ENCODE assay signal across 1 cellular context in genomic region chr19:18013621-18014111, GRCh38.
TF ChIP-seq lines count a peak whose summit lies in the region.

No MANE protein-coding gene starts in this region.

TF ChIP-seq in HepG2, 621 proteins besides CTCF, POLR2A, EP300 and RAD21 (continued from another document and continues in another):
- TF ChIP-seq ZBTB33 (CRISPR knock-in tag; IDR thresholded peaks at IDR 0.05) (0 out of 2 replicates have a peak, but pooled peaks have one; percentile 54), ZNF792 (CRISPR knock-in tag; IDR thresholded peaks at IDR 0.05) (peak; percentile 80; the same call in 1 of the 2 replicates), SOX13 (IDR thresholded peaks at IDR 0.05) (peak; percentile 13; the same call in 1 of the 2 replicates), SOX13 (CRISPR knock-in tag; conservative IDR thresholded peaks at IDR 0.05 in 1 of 2, IDR thresholded peaks at IDR 0.05 in 1 of 2) (peak in 1 of 2 experiments; percentile 75; a peak in 2 of 4 replicates), SP5 (CRISPR knock-in tag; IDR thresholded peaks at IDR 0.05; ENCODE audit: borderline replicate concordance, low read depth) (peak; percentile 26; the same call in 1 of the 2 replicates), RARA (CRISPR knock-in tag; IDR thresholded peaks at IDR 0.05) (peak; percentile 99), HOXD1 (CRISPR knock-in tag; IDR thresholded peaks at IDR 0.05) (no peak), HNF4G (IDR thresholded peaks at IDR 0.05; ENCODE audit: borderline replicate concordance, low read depth, low read length) (peak; percentile 80), HNF4G (CRISPR knock-in tag; IDR thresholded peaks at IDR 0.05; ENCODE audit: borderline replicate concordance, low read depth) (peak; percentile 78; the same call in 1 of the 2 replicates), ZNF737 (CRISPR knock-in tag; IDR thresholded peaks at IDR 0.05; ENCODE audit: borderline replicate concordance) (no peak), TARDBP (CRISPR knock-in tag; IDR thresholded peaks at IDR 0.05) (peak; percentile 83), AKNA (CRISPR knock-in tag; IDR thresholded peaks at IDR 0.05; ENCODE audit: borderline replicate concordance) (no peak), HNF4A (CRISPR knock-in tag; IDR thresholded peaks at IDR 0.05) (peak; percentile 87), TCF7L2 (IDR thresholded peaks at IDR 0.05; ENCODE audit: low read depth, low read length) (no peak), PPARG (CRISPR knock-in tag; conservative IDR thresholded peaks at IDR 0.05) (peak; percentile 84), NR2F2 (IDR thresholded peaks at IDR 0.05; ENCODE audit: borderline replicate concordance, low read depth) (peak; percentile 85; the same call in 1 of the 2 replicates), ZKSCAN8 (CRISPR knock-in tag; IDR thresholded peaks at IDR 0.05; ENCODE audit: borderline replicate concordance) (peak; percentile 95; the same call in 1 of the 2 replicates), HDAC1 (CRISPR knock-in tag; IDR thresholded peaks at IDR 0.05) (peak; percentile 45; the same call in 1 of the 2 replicates), LCORL (IDR thresholded peaks at IDR 0.05) (no peak), LCORL (CRISPR knock-in tag; IDR thresholded peaks at IDR 0.05) (peak; percentile 96), FOXK1 (CRISPR knock-in tag; IDR thresholded peaks at IDR 0.05; ENCODE audit: borderline replicate concordance, low read depth) (peak; percentile 72; the same call in 1 of the 2 replicates), FOXO1 (CRISPR knock-in tag; IDR thresholded peaks at IDR 0.05) (peak; percentile 57; the same call in 1 of the 2 replicates), CHD4 (IDR thresholded peaks at IDR 0.05; ENCODE audit: borderline replicate concordance, low read length) (0 out of 2 replicates have a peak, but pooled peaks have one; percentile 59), TOE1 (CRISPR knock-in tag; IDR thresholded peaks at IDR 0.05) (no peak), PRMT3 (CRISPR knock-in tag; IDR thresholded peaks at IDR 0.05; ENCODE audit: borderline replicate concordance, low read depth) (no peak), POLR2AphosphoS2 (IDR thresholded peaks at IDR 0.05; ENCODE audit: low read depth, low read length) (no peak), CBX2 (IDR thresholded peaks at IDR 0.05; ENCODE audit: low read depth, low read length) (no peak), CBX2 (CRISPR knock-in tag; IDR thresholded peaks at IDR 0.05; ENCODE audit: low read depth) (no peak), PHF5A (CRISPR knock-in tag; IDR thresholded peaks at IDR 0.05; ENCODE audit: low read depth, unreplicated experiment) (no peak), SMARCC2 (IDR thresholded peaks at IDR 0.05) (peak; percentile 15; the same call in 1 of the 2 replicates), ZNF280D (CRISPR knock-in tag; IDR thresholded peaks at IDR 0.05) (no peak), ZNF546 (CRISPR knock-in tag; conservative IDR thresholded peaks at IDR 0.05) (no peak), ZNF253 (CRISPR knock-in tag; IDR thresholded peaks at IDR 0.05; ENCODE audit: borderline replicate concordance) (no peak), MTA1 (CRISPR knock-in tag; IDR thresholded peaks at IDR 0.05; ENCODE audit: borderline replicate concordance) (peak; percentile 43; the same call in 1 of the 2 replicates), TFE3 (CRISPR knock-in tag; IDR thresholded peaks at IDR 0.05) (peak; percentile 74; the same call in 1 of the 2 replicates)
- TF ChIP-seq, protein P1, sequence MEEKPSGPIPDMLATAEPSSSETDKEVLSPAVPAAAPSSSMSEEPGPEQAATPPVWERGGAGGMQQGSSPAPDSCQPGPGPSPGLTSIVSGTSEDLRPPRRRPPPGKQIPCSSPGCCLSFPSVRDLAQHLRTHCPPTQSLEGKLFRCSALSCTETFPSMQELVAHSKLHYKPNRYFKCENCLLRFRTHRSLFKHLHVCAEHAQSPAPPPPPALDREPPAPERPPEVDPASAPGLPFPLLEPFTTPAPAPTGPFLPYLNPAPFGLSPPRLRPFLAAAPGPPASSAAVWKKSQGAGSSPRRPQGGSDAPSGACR (CRISPR knock-in tag; IDR thresholded peaks at IDR 0.05): peak; percentile 56; the same call in 1 of the 2 replicates
- TF ChIP-seq, protein P2, sequence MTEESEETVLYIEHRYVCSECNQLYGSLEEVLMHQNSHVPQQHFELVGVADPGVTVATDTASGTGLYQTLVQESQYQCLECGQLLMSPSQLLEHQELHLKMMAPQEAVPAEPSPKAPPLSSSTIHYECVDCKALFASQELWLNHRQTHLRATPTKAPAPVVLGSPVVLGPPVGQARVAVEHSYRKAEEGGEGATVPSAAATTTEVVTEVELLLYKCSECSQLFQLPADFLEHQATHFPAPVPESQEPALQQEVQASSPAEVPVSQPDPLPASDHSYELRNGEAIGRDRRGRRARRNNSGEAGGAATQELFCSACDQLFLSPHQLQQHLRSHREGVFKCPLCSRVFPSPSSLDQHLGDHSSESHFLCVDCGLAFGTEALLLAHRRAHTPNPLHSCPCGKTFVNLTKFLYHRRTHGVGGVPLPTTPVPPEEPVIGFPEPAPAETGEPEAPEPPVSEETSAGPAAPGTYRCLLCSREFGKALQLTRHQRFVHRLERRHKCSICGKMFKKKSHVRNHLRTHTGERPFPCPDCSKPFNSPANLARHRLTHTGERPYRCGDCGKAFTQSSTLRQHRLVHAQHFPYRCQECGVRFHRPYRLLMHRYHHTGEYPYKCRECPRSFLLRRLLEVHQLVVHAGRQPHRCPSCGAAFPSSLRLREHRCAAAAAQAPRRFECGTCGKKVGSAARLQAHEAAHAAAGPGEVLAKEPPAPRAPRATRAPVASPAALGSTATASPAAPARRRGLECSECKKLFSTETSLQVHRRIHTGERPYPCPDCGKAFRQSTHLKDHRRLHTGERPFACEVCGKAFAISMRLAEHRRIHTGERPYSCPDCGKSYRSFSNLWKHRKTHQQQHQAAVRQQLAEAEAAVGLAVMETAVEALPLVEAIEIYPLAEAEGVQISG (CRISPR knock-in tag; IDR thresholded peaks at IDR 0.05): peak; percentile 61; the same call in 1 of the 2 replicates
- TF ChIP-seq, protein P3, sequence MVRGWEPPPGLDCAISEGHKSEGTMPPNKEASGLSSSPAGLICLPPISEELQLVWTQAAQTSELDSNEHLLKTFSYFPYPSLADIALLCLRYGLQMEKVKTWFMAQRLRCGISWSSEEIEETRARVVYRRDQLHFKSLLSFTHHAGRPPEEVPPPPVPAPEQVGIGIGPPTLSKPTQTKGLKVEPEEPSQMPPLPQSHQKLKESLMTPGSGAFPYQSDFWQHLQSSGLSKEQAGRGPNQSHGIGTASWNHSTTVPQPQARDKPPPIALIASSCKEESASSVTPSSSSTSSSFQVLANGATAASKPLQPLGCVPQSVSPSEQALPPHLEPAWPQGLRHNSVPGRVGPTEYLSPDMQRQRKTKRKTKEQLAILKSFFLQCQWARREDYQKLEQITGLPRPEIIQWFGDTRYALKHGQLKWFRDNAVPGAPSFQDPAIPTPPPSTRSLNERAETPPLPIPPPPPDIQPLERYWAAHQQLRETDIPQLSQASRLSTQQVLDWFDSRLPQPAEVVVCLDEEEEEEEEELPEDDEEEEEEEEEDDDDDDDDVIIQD (CRISPR knock-in tag; IDR thresholded peaks at IDR 0.05; ENCODE audit: low read depth): peak; percentile 74
- TF ChIP-seq, protein P4, sequence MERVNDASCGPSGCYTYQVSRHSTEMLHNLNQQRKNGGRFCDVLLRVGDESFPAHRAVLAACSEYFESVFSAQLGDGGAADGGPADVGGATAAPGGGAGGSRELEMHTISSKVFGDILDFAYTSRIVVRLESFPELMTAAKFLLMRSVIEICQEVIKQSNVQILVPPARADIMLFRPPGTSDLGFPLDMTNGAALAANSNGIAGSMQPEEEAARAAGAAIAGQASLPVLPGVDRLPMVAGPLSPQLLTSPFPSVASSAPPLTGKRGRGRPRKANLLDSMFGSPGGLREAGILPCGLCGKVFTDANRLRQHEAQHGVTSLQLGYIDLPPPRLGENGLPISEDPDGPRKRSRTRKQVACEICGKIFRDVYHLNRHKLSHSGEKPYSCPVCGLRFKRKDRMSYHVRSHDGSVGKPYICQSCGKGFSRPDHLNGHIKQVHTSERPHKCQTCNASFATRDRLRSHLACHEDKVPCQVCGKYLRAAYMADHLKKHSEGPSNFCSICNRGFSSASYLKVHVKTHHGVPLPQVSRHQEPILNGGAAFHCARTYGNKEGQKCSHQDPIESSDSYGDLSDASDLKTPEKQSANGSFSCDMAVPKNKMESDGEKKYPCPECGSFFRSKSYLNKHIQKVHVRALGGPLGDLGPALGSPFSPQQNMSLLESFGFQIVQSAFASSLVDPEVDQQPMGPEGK (CRISPR knock-in tag; IDR thresholded peaks at IDR 0.05): peak; percentile 82
- TF ChIP-seq, protein P5, sequence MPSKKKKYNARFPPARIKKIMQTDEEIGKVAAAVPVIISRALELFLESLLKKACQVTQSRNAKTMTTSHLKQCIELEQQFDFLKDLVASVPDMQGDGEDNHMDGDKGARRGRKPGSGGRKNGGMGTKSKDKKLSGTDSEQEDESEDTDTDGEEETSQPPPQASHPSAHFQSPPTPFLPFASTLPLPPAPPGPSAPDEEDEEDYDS (CRISPR knock-in tag; IDR thresholded peaks at IDR 0.05): peak; percentile 20; the same call in 1 of the 2 replicates
